Comparison of ENCODE assay signal across 19 cellular contexts in the genomic region with DNA sequence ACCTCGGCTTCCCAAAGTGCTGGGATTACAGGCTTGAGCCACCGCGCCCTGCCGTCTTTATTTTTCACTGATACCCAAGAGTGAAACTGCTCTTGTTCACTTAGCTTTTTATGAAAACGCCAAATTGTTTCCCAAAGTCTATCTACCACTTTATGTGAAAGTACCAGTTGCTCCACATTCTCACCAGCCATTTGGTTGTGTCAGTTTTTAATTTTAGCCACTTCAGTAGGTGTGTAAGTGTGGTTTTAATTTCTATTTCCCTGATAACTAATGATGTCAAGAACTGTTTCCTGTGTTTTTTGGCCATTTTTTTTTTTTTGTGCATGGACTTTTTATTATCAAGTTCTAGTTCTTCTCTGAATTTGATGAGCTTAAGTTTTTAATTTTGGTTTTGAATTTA.
"Had no signal": no experiment of that assay in that cellular context is flagged by ENCODE, and none has a peak within 500 bp of the region (broad histone marks: within the 10 kb centered on the region; RNA-seq: fewer than 3 reads in every experiment).

No MANE protein-coding gene starts in this region.

- H3K4me3 Mint-ChIP-seq: central memory CD8-positive, alpha-beta T cell; neural crest cell had no signal

- H3K36me3 ChIP-seq: ovary, uterus had no signal

- H3K27me3 Mint-ChIP-seq: central memory CD8-positive, alpha-beta T cell; naive thymus-derived CD4-positive, alpha-beta T cell had no signal

- DNase-seq: effector memory CD4-positive, alpha-beta T cell; esophagus squamous epithelium; foreskin fibroblast; kidney; left cardiac atrium; left ventricle myocardium inferior; lower lobe of right lung; mesenchymal stem cell; naive thymus-derived CD4-positive, alpha-beta T cell; ovary; right cardiac atrium; stimulated activated CD4-positive, alpha-beta T cell treated with anti-CD3 and anti-CD28 coated beads, Interleukin-2, amount 100 ng/mL, for 24 hours; stimulated activated CD4-positive, alpha-beta T cell treated with anti-CD3 and anti-CD28 coated beads, Interleukin-4, amount 100 ng/mL, for 4 hours; stimulated activated naive CD4-positive, alpha-beta T cell; tibial artery; upper lobe of left lung; uterus had no signal

- H3K4me3 ChIP-seq: esophagus squamous epithelium, left ventricle myocardium inferior, lower lobe of right lung, ovary, tibial artery, upper lobe of left lung, uterus had no signal

- ATAC-seq: left cardiac atrium; lower lobe of right lung; naive thymus-derived CD4-positive, alpha-beta T cell; right cardiac atrium had no signal

- H3K4me1 ChIP-seq: lower lobe of right lung had no signal

- H3K27ac ChIP-seq: esophagus squamous epithelium, left ventricle myocardium inferior, lower lobe of right lung, ovary, tibial artery, upper lobe of left lung, uterus had no signal

- H3K9me3 Mint-ChIP-seq: central memory CD8-positive, alpha-beta T cell; naive thymus-derived CD4-positive, alpha-beta T cell; neural crest cell had no signal

- H3K27me3 ChIP-seq: esophagus squamous epithelium, ovary, tibial artery, upper lobe of left lung, uterus had no signal

- H3K9me3 ChIP-seq: esophagus squamous epithelium, left ventricle myocardium inferior, lower lobe of right lung, ovary, tibial artery, upper lobe of left lung, uterus had no signal
